Comparison of ENCODE assay signal across 8 cellular contexts in genomic region chr15:41620536-41621199, GRCh38. TPM values are rescaled to one million over a fixed set of nuclear protein-coding genes. Genes with fewer than 3 reads are reported as not detected.
A peak's percentile ranks its signal among the peaks of the same experiment; 100 is the strongest.
DNase-seq lines count a peak whose midpoint lies in the region; ATAC-seq and TF ChIP-seq lines count a peak whose summit lies in the region.

No MANE protein-coding gene starts in this region.

- no peaks in the 10 kb centered on the region for H3K36me3 ChIP-seq in left ventricle myocardium inferior

- peaks cover 5% of the 10 kb centered on the region for H3K9me3 Mint-ChIP-seq in activated CD8-positive, alpha-beta T cell treated with anti-CD3 and anti-CD28 coated beads for 36 hours
- H3K9me3 Mint-ChIP-seq in stimulated activated memory B cell treated with anti-CD40 and anti-IgM and Interleukin-4, amounts not matched to agents 10 μg/mL and 1 μg/mL and 100 μg/mL, for 72 hours, result peaks cover 3% of the 10 kb centered on the region

- H3K9me3 ChIP-seq in left ventricle myocardium inferior (replicated peaks) (peaks cover 19% of the 10 kb centered on the region), iPS-18c (ENCODE audit: control insufficient read depth, insufficient read depth, low read length) (peaks cover 4% of the 10 kb centered on the region)

- no peaks in the 10 kb centered on the region for H3K27me3 ChIP-seq in left ventricle myocardium inferior (ENCODE audit: low read depth)

- peak overlapping the region; percentile 76 for H3K4me3 ChIP-seq in left ventricle myocardium inferior
- peak overlapping the region; percentile 55 for H3K4me3 ChIP-seq in iPS-18c (ENCODE audit: insufficient read depth, low read depth, low read length)

- H3K36me3 Mint-ChIP-seq in activated CD8-positive, alpha-beta T cell treated with anti-CD3 and anti-CD28 coated beads for 36 hours (ENCODE audit: low read depth), result peaks cover 6% of the 10 kb centered on the region
- no peaks in the 10 kb centered on the region for H3K36me3 Mint-ChIP-seq in stimulated activated memory B cell treated with anti-CD40 and anti-IgM and Interleukin-4, amounts not matched to agents 10 μg/mL and 1 μg/mL and 100 μg/mL, for 72 hours

- peaks cover 13% of the 10 kb centered on the region for H3K4me1 Mint-ChIP-seq in activated CD8-positive, alpha-beta T cell treated with anti-CD3 and anti-CD28 coated beads for 36 hours (ENCODE audit: low read depth)
- peaks cover 13% of the 10 kb centered on the region for H3K4me1 Mint-ChIP-seq in stimulated activated memory B cell treated with anti-CD40 and anti-IgM and Interleukin-4, amounts not matched to agents 10 μg/mL and 1 μg/mL and 100 μg/mL, for 72 hours

- H3K27ac Mint-ChIP-seq in activated CD8-positive, alpha-beta T cell treated with anti-CD3 and anti-CD28 coated beads for 36 hours, result peak overlapping the region; percentile 83
- H3K27ac Mint-ChIP-seq in stimulated activated memory B cell treated with anti-CD40 and anti-IgM and Interleukin-4, amounts not matched to agents 10 μg/mL and 1 μg/mL and 100 μg/mL, for 72 hours, result peak overlapping the region; percentile 83

- H3K27ac ChIP-seq in left ventricle myocardium inferior (replicated peaks), result peak overlapping the region; percentile 71

- H3K27me3 Mint-ChIP-seq in activated CD8-positive, alpha-beta T cell treated with anti-CD3 and anti-CD28 coated beads for 36 hours, result peaks cover 4% of the 10 kb centered on the region
- no peaks in the 10 kb centered on the region for H3K27me3 Mint-ChIP-seq in stimulated activated memory B cell treated with anti-CD40 and anti-IgM and Interleukin-4, amounts not matched to agents 10 μg/mL and 1 μg/mL and 100 μg/mL, for 72 hours

- ATAC-seq in left ventricle myocardium superior (no peak), GM21528 (IDR thresholded peaks at IDR 0.05; ENCODE audit: low FRiP score, unreplicated experiment) (no peak)
- ATAC-seq in activated CD8-positive, alpha-beta T cell treated with anti-CD3 and anti-CD28 coated beads for 36 hours, result no peak
- peak; percentile 13 for ATAC-seq in stimulated activated memory B cell treated with anti-CD40 and anti-IgM and Interleukin-4, amounts not matched to agents 10 μg/mL and 1 μg/mL and 100 μg/mL, for 72 hours

- peak overlapping the region; percentile 70 for H3K4me3 Mint-ChIP-seq in activated CD8-positive, alpha-beta T cell treated with anti-CD3 and anti-CD28 coated beads for 36 hours
- H3K4me3 Mint-ChIP-seq in stimulated activated memory B cell treated with anti-CD40 and anti-IgM and Interleukin-4, amounts not matched to agents 10 μg/mL and 1 μg/mL and 100 μg/mL, for 72 hours, result peak overlapping the region; percentile 87

- CTCF ChIA-PET in activated CD8-positive, alpha-beta T cell treated with anti-CD3 and anti-CD28 coated beads for 36 hours (lab: Charles Lee), result no interaction called here

- TF ChIP-seq CTCF in left ventricle myocardium inferior (IDR thresholded peaks at IDR 0.05; ENCODE audit: borderline replicate concordance), result no peak
- no peak for TF ChIP-seq CTCF in activated CD8-positive, alpha-beta T cell treated with anti-CD3 and anti-CD28 coated beads for 36 hours (IDR thresholded peaks at IDR 0.05)

- H3K4me1 ChIP-seq in left ventricle myocardium inferior, result peaks cover 16% of the 10 kb centered on the region

- intact Hi-C loops in left ventricle myocardium inferior (cut with micrococcal nuclease) (no loop called here), left ventricle myocardium superior (cut with micrococcal nuclease) (no loop called here)
- intact Hi-C loops in activated CD8-positive, alpha-beta T cell treated with anti-CD3 and anti-CD28 coated beads for 36 hours (cut with micrococcal nuclease), result no loop called here

- DNase-seq in left ventricle myocardium inferior, result no peak
- no peak for DNase-seq in left ventricle myocardium superior
- no peak for DNase-seq in activated CD8-positive, alpha-beta T cell treated with anti-CD3 and anti-CD28 coated beads for 36 hours
- DNase-seq in AG08395 (ENCODE audit: low spot score), result no peak
- no peak for DNase-seq in RKO (ENCODE audit: low spot score)

- POLR2A ChIA-PET in activated CD8-positive, alpha-beta T cell treated with anti-CD3 and anti-CD28 coated beads for 36 hours (lab: Charles Lee), result interaction anchor here (0.9 to 2.3 kb wide), 2 partner anchors 17 to 39 kb away, joined by 3 to 17 read pairs; partner anchors contain the start of gene MGA

RNA-seq across cellular contexts. Expression of gene MGA, which starts 39.5 kb away (rescaled TPM):
- 29.6 TPM for total RNA-seq in left ventricle myocardium inferior
- total RNA-seq in left ventricle myocardium superior, result 28.8 TPM
- 10 to 100 TPM; 30.7 to 32.6 TPM for total RNA-seq in activated CD8-positive, alpha-beta T cell treated with anti-CD3 and anti-CD28 coated beads for 36 hours
